Comparison of ENCODE assay signal across 20 cellular contexts in the genomic region with DNA sequence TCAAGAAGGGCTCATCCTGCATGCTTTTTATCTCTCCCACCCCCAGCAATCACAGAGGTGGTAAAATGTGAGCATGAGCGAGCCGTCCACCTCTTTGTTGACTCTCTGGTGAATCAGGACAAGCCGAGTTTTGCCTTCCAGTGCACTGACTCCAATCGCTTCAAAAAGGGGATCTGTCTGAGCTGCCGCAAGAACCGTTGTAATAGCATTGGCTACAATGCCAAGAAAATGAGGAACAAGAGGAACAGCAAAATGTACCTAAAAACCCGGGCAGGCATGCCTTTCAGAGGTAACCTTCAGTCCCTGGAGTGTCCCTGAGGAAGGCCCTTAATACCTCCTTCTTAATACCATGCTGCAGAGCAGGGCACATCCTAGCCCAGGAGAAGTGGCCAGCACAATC. TPM values are rescaled to one million over a fixed set of nuclear protein-coding genes. Genes with fewer than 3 reads are reported as not detected.
DNase-seq lines count a peak whose midpoint lies in the region; ATAC-seq, FAIRE-seq and TF ChIP-seq lines count a peak whose summit lies in the region.
"Had no signal": no experiment of that assay in that cellular context is flagged by ENCODE, and none has a peak within 500 bp of the region (broad histone marks: within the 10 kb centered on the region; RNA-seq: fewer than 3 reads in every experiment).

No MANE protein-coding gene starts in this region.

- peak overlapping the region; percentile 5 for H3K27ac Mint-ChIP-seq in astrocyte (ENCODE audit: unreplicated experiment)
- H3K27ac Mint-ChIP-seq: CD8-positive, alpha-beta T cell; HFFc6 had no signal

- no peak overlapping the region for H3K4me2 ChIP-seq in astrocyte (ENCODE audit: low read length)
- no peak overlapping the region for H3K4me2 ChIP-seq in SK-N-SH

- H3K27me3 Mint-ChIP-seq in astrocyte (ENCODE audit: low read depth, unreplicated experiment), result peaks cover 5% of the 10 kb centered on the region

- no peak for ATAC-seq in HG03139 (IDR thresholded peaks at IDR 0.05; ENCODE audit: unreplicated experiment)
- ATAC-seq in upper lobe of right lung, result no peak
- ATAC-seq: CD8-positive, alpha-beta T cell had no signal

- FAIRE-seq in astrocyte (lab: Jason Lieb, UNC), result no peak
- FAIRE-seq: G401.6, H1, RCC 7860 had no signal

- H2AFZ ChIP-seq in astrocyte (ENCODE audit: low read depth, low read length) (no peak overlapping the region), SK-N-SH (ENCODE audit: low read depth) (no peak overlapping the region)

- TF ChIP-seq EP300 in SK-N-SH (IDR thresholded peaks at IDR 0.05; ENCODE audit: borderline replicate concordance in 1 of 2, low read depth in 1 of 2, low read length in 1 of 2), result no peak

- DNase-seq in CD1c-positive myeloid dendritic cell (ENCODE audit: extremely low spot score), result peak; percentile 8
- DNase-seq in NB4 (ENCODE audit: low read depth), result peak; percentile 45
- peak; percentile 35 for DNase-seq in SKM-1 (lab: John Stamatoyannopoulos, UW; ENCODE audit: unreplicated experiment)
- no peak for DNase-seq in astrocyte (ENCODE audit: low read depth)
- no peak for DNase-seq in DMS53 treated with DMSO at 0.1 percent for 48 hours (lab: John Stamatoyannopoulos, UW; ENCODE audit: unreplicated experiment)
- DNase-seq in SK-N-SH, result no peak
- no peak for DNase-seq in upper lobe of right lung
- DNase-seq: CD8-positive, alpha-beta T cell; DND-41; HFFc6; MG63; NCI-H1417; NCI-H187 treated with DMSO at 0.1 percent for 48 hours; NCI-H2171; NCI-H446; Right ventricle myocardium superior had no signal

- H3K79me2 ChIP-seq in astrocyte (ENCODE audit: insufficient read depth, low read length), result no peaks in the 10 kb centered on the region
- H3K79me2 ChIP-seq in SK-N-SH (ENCODE audit: insufficient read depth), result no peaks in the 10 kb centered on the region

- POLR2A ChIA-PET in SK-N-SH (lab: Yijun Ruan, JAX), result no interaction called here

- no peaks in the 10 kb centered on the region for H3K9me2 ChIP-seq in SK-N-SH

- H4K20me1 ChIP-seq in astrocyte (ENCODE audit: insufficient read depth, low read length), result no peaks in the 10 kb centered on the region
- no peaks in the 10 kb centered on the region for H4K20me1 ChIP-seq in SK-N-SH (ENCODE audit: insufficient read depth)

- H3K9ac ChIP-seq in astrocyte (ENCODE audit: low read length) (no peak overlapping the region), SK-N-SH (no peak overlapping the region)

- H3K4me1 ChIP-seq in astrocyte (ENCODE audit: insufficient read depth, low read length), result no peaks in the 10 kb centered on the region
- no peaks in the 10 kb centered on the region for H3K4me1 ChIP-seq in SK-N-SH (ENCODE audit: control insufficient read depth in 1 of 2, insufficient read depth in 2 of 2, low read depth in 1 of 2, low read length in 1 of 2)
- H3K4me1 ChIP-seq in upper lobe of right lung, result no peaks in the 10 kb centered on the region

- intact Hi-C loops in upper lobe of right lung (cut with DNase I), result no loop called here

- no peaks in the 10 kb centered on the region for H3F3A ChIP-seq in SK-N-SH (replicated peaks; ENCODE audit: insufficient read depth)

- TF ChIP-seq POLR2A in NB4 (IDR thresholded peaks at IDR 0.05; ENCODE audit: extremely low read depth, insufficient read length), result no peak

- CTCF ChIA-PET in SK-N-SH (lab: Yijun Ruan, JAX), result interaction anchor here (0.6 to 3.2 kb wide), 2 partner anchors 22 to 949 kb away, joined by 3 to 13 read pairs; no protein-coding TSS in a partner anchor

- no peak for TF ChIP-seq CTCF in NB4 (IDR thresholded peaks at IDR 0.05; ENCODE audit: low read depth, low read length)
- no peak for TF ChIP-seq CTCF in astrocyte (IDR thresholded peaks at IDR 0.05; ENCODE audit: insufficient read depth, low read depth, low read length)
- no peak for TF ChIP-seq CTCF in SK-N-SH (IDR thresholded peaks at IDR 0.05)
- no peak for TF ChIP-seq CTCF in upper lobe of right lung (IDR thresholded peaks at IDR 0.05)

- H3K36me3 Mint-ChIP-seq in astrocyte (ENCODE audit: low read depth, unreplicated experiment), result peaks cover 6% of the 10 kb centered on the region
- H3K36me3 Mint-ChIP-seq: CD8-positive, alpha-beta T cell had no signal

- no peaks in the 10 kb centered on the region for H3K4me1 Mint-ChIP-seq in astrocyte (ENCODE audit: low read depth, unreplicated experiment)

- H3K27ac ChIP-seq in astrocyte (ENCODE audit: low read depth, low read length) (no peak overlapping the region), SK-N-SH (ENCODE audit: low read depth in 2 of 2, low read length in 1 of 2) (no peak overlapping the region), upper lobe of right lung (no peak overlapping the region)

- H3K36me3 ChIP-seq in astrocyte (ENCODE audit: insufficient read depth, low read length) (no peaks in the 10 kb centered on the region), SK-N-SH (replicated peaks in 1 of 2; ENCODE audit: control insufficient read depth in 1 of 2, insufficient read depth in 2 of 2, low read length in 1 of 2) (peaks cover 0 to 4% of the 10 kb centered on the region in 2 experiments), upper lobe of right lung (no peaks in the 10 kb centered on the region)
- H3K36me3 ChIP-seq: MG63 had no signal

- H3K9me3 ChIP-seq in astrocyte (ENCODE audit: insufficient read depth, low read depth, low read length), result no peaks in the 10 kb centered on the region
- H3K9me3 ChIP-seq in SK-N-SH, result no peaks in the 10 kb centered on the region
- no peaks in the 10 kb centered on the region for H3K9me3 ChIP-seq in upper lobe of right lung
- H3K9me3 ChIP-seq: MG63 had no signal

- 67% methylated on average over 7 of the region's 7 CpGs for WGBS in SK-N-SH (ENCODE audit: low lambda C conversion rate)

- peak overlapping the region; percentile 21 for H3K4me3 Mint-ChIP-seq in astrocyte (ENCODE audit: unreplicated experiment)
- H3K4me3 Mint-ChIP-seq: CD8-positive, alpha-beta T cell; HFFc6 had no signal

- H3K9me3 Mint-ChIP-seq in astrocyte (ENCODE audit: unreplicated experiment), result peaks cover 2% of the 10 kb centered on the region
- H3K9me3 Mint-ChIP-seq: CD8-positive, alpha-beta T cell; HFFc6 had no signal

- no peak overlapping the region for H3K4me3 ChIP-seq in NB4 (ENCODE audit: low read depth, low read length)
- no peak overlapping the region for H3K4me3 ChIP-seq in astrocyte (ENCODE audit: insufficient read depth, low read depth, low read length)
- no peak overlapping the region for H3K4me3 ChIP-seq in SK-N-SH (ENCODE audit: low read depth in 2 of 2, low read length in 1 of 2)
- no peak overlapping the region for H3K4me3 ChIP-seq in upper lobe of right lung
- H3K4me3 ChIP-seq: MG63 had no signal

- H3K27me3 ChIP-seq in astrocyte (ENCODE audit: insufficient read depth, low read length) (peaks cover 5% of the 10 kb centered on the region), SK-N-SH (ENCODE audit: insufficient read depth) (no peaks in the 10 kb centered on the region), upper lobe of right lung (no peaks in the 10 kb centered on the region)
- H3K27me3 ChIP-seq: MG63 had no signal

- TF ChIP-seq RAD21 in SK-N-SH (IDR thresholded peaks at IDR 0.05; ENCODE audit: low read length), result no peak

TF ChIP-seq in SK-N-SH, 30 proteins besides CTCF, POLR2A, EP300 and RAD21 (continues in another document):
- TF ChIP-seq RXRA (IDR thresholded peaks at IDR 0.05; ENCODE audit: borderline replicate concordance, low read depth) (no peak), TAF1 (IDR thresholded peaks at IDR 0.05; ENCODE audit: borderline replicate concordance, low read depth, low read length) (no peak), MAX (IDR thresholded peaks at IDR 0.05; ENCODE audit: low read depth) (no peak), FOXM1 (IDR thresholded peaks at IDR 0.05; ENCODE audit: low read depth) (no peak), FOXJ3 (CRISPR knock-in tag; IDR thresholded peaks at IDR 0.05) (no peak), NRF1 (IDR thresholded peaks at IDR 0.05; ENCODE audit: low read depth, low read length) (no peak), MXI1 (IDR thresholded peaks at IDR 0.05; ENCODE audit: low read depth, low read length) (no peak), REST (IDR thresholded peaks at IDR 0.05; ENCODE audit: low read depth, low read length) (no peak), CHD2 (IDR thresholded peaks at IDR 0.05; ENCODE audit: low read length, partially characterized antibody) (no peak), YY1 (IDR thresholded peaks at IDR 0.05; ENCODE audit: low read depth) (no peak)

RNA-seq across cellular contexts. Expression of gene LIPG, which starts 19.5 kb away (rescaled TPM):
- total RNA-seq in astrocyte (11.0 and 18.3 TPM in 2 replicates), upper lobe of right lung (10.2 TPM)
- 3.2 and 4.4 TPM in 2 replicates for polyA plus RNA-seq in SK-N-SH (2012; rRNA removed)
- 3.4 and 3.7 TPM in 2 replicates for polyA plus RNA-seq in SK-N-SH (2012; cell fraction: cytosol; rRNA removed)
- polyA plus RNA-seq in SK-N-SH (2012; cell fraction: nucleus; rRNA removed), result 3.8 and 5.8 TPM in 2 replicates
- total RNA-seq: CD8-positive, alpha-beta T cell; HFFc6 had no signal

Comparison
In these comparisons a context has a peak if more than half of its experiments do, and no peak if none do; other contexts are left out.
1. DNase-seq: peak in CD1c-positive myeloid dendritic cell (single experiment), NB4 (single experiment) and SKM-1 (single experiment); none in astrocyte (single experiment), DMS53 treated with DMSO at 0.1 percent for 48 hours (single experiment), SK-N-SH (single experiment) and upper lobe of right lung (single experiment).